In the genomic region with DNA sequence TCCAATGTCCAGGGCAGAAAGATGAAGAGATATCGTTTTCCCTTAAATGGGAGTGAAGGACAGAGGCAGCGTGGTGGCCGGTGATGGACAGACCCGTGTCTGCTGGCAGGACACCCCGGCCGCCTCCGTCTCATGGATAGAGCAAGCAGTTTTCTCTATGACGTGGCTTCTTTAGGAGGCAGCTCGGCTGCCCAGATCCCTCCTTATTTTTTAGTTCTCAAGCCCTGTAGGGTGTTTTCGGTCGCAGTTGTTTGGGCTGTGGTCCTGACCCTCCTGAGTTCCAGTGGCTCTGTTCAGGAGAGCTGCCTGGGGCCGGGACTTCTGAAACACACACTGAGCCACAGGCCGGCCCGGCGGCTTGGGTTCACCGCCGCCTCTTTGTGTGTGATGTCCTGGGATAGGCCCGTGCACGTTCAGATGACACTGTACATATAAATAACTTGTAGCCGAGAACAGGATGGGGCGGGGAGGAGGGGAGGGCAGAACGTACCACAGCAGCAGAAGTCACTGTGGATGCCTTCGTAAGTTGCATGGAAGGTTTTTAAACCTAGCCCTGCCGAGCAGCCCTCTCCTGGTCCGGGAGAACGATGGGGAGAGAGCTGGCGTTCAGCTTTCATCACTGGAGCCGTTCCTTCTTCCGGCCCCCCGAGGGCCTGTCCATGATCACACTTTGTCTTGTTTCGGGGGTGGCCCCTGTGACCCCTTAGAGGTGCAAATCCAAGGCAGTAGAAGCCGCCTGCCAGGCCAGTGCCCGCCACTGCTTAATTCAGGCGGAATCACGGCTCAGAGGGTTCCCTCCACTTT, we compare ENCODE assay signal across 8 cellular contexts.
DNase-seq lines count a peak whose midpoint lies in the region; ATAC-seq and TF ChIP-seq lines count a peak whose summit lies in the region.

No MANE protein-coding gene starts in this region.

- no peak overlapping the region for H3K4ac ChIP-seq in H9 (ENCODE audit: low read depth, low read length)

- DNase-seq in DND-41 (peak; percentile 82), H9 (no peak), mucosa of gallbladder (ENCODE audit: low spot score) (peak; percentile 48), type B pancreatic cell (ENCODE audit: extremely low spot score, unreplicated experiment) (no peak), 8988T (no peak), SHP77 treated with DMSO at 0.1 percent for 48 hours (lab: John Stamatoyannopoulos, UW) (no peak)
- DNase-seq in central memory CD8-positive, alpha-beta T cell (ENCODE audit: low spot score in 2 of 2) = no peak

- H3K9me3 Mint-ChIP-seq in H9 (no peaks in the 10 kb centered on the region), type B pancreatic cell (no peaks in the 10 kb centered on the region)
- no peaks in the 10 kb centered on the region for H3K9me3 Mint-ChIP-seq in T-helper 1 cell treated with Interleukin-12 subunit alpha and Interleukin-12 subunit beta and Interleukin-4 antibody, amounts not matched to agents 30 μg/mL and 1 μg/mL, for 36 hours
- no peaks in the 10 kb centered on the region for H3K9me3 Mint-ChIP-seq in central memory CD8-positive, alpha-beta T cell

- H3K4me1 Mint-ChIP-seq in H9 (peaks cover 23 to 38% of the 10 kb centered on the region in 2 experiments), type B pancreatic cell (ENCODE audit: unreplicated experiment) (peaks cover 32% of the 10 kb centered on the region)
- peaks cover 22% of the 10 kb centered on the region for H3K4me1 Mint-ChIP-seq in T-helper 1 cell treated with Interleukin-12 subunit alpha and Interleukin-12 subunit beta and Interleukin-4 antibody, amounts not matched to agents 30 μg/mL and 1 μg/mL, for 36 hours (ENCODE audit: low read depth)
- peaks cover 11% of the 10 kb centered on the region for H3K4me1 Mint-ChIP-seq in central memory CD8-positive, alpha-beta T cell

- H3K9ac ChIP-seq in DND-41 (ENCODE audit: low read depth, low read length) = peak overlapping the region; percentile 60
- H3K9ac ChIP-seq in H9 (ENCODE audit: extremely low read depth, insufficient read length, low read length) = no peak overlapping the region

- peaks cover 5% of the 10 kb centered on the region for H3K27me3 Mint-ChIP-seq in H9 (ENCODE audit: low read depth)
- H3K27me3 Mint-ChIP-seq in T-helper 1 cell treated with Interleukin-12 subunit alpha and Interleukin-12 subunit beta and Interleukin-4 antibody, amounts not matched to agents 30 μg/mL and 1 μg/mL, for 36 hours (ENCODE audit: low read depth) = no peaks in the 10 kb centered on the region
- H3K27me3 Mint-ChIP-seq in central memory CD8-positive, alpha-beta T cell = peaks cover 10% of the 10 kb centered on the region
- H3K27me3 Mint-ChIP-seq in type B pancreatic cell = peaks cover 4% of the 10 kb centered on the region

- H3K23me2 ChIP-seq in H9 (ENCODE audit: insufficient read length, low read depth, low read length, poor library complexity, severe bottlenecking) = no peaks in the 10 kb centered on the region

- no peak overlapping the region for H2BK120ac ChIP-seq in H9 (ENCODE audit: low read depth, low read length, poor library complexity, severe bottlenecking)

- H3T11ph ChIP-seq in H9 (ENCODE audit: low read length) = no peak overlapping the region

- WGBS in H9 (ENCODE audit: extremely low coverage, insufficient read length, low lambda C conversion rate) = no CpG with 5 or more reads among the region's 35 CpGs

- H3K4me1 ChIP-seq in DND-41 (ENCODE audit: insufficient read depth, low read length) = peaks cover 42% of the 10 kb centered on the region
- H3K4me1 ChIP-seq in H9 (ENCODE audit: insufficient read depth, low read length) = no peaks in the 10 kb centered on the region; the same call in 1 of the 2 replicates

- no peak overlapping the region; the same call in 1 of the 2 replicates for H3K14ac ChIP-seq in H9 (ENCODE audit: insufficient read depth, low read length)

- H3K4me3 ChIP-seq in DND-41 (ENCODE audit: low read depth in 1 of 2, low read length in 2 of 2) = peak overlapping the region in 1 of 2 experiments; percentile 54; a peak in 3 of 4 replicates

- no peak overlapping the region for H2BK20ac ChIP-seq in H9 (ENCODE audit: low read depth, low read length, poor library complexity, severe bottlenecking)

- no peak overlapping the region for H4K5ac ChIP-seq in H9 (ENCODE audit: insufficient read length, low read depth, low read length)

- H3K79me2 ChIP-seq in DND-41 (ENCODE audit: insufficient read depth, low read length) (no peaks in the 10 kb centered on the region), H9 (ENCODE audit: insufficient read depth, low read length) (no peaks in the 10 kb centered on the region)

- no peak overlapping the region for H3K56ac ChIP-seq in H9 (ENCODE audit: insufficient read length, low read depth, low read length)

- peak; percentile 68 for ATAC-seq in DND-41 (ENCODE audit: insufficient read depth, low read depth)
- peak; percentile 58 for ATAC-seq in central memory CD8-positive, alpha-beta T cell (replicated peaks; ENCODE audit: extremely low read depth, poor library complexity, severe bottlenecking)

- no peak overlapping the region; a peak in 1 of 7 replicates for H3K27ac Mint-ChIP-seq in H9
- peak overlapping the region; percentile 96 for H3K27ac Mint-ChIP-seq in T-helper 1 cell treated with Interleukin-12 subunit alpha and Interleukin-12 subunit beta and Interleukin-4 antibody, amounts not matched to agents 30 μg/mL and 1 μg/mL, for 36 hours
- peak overlapping the region; percentile 86 for H3K27ac Mint-ChIP-seq in central memory CD8-positive, alpha-beta T cell (ENCODE audit: low read depth)
- H3K27ac Mint-ChIP-seq in type B pancreatic cell = peak overlapping the region; percentile 76

- no peaks in the 10 kb centered on the region for H3K36me3 ChIP-seq in DND-41 (ENCODE audit: insufficient read depth, low read length)

- H2AFZ ChIP-seq in DND-41 (ENCODE audit: low read depth, low read length) = peak overlapping the region; percentile 76
- no peak overlapping the region for H2AFZ ChIP-seq in H9 (ENCODE audit: low read length)

- TF ChIP-seq CTCF in DND-41 (IDR thresholded peaks at IDR 0.05; ENCODE audit: borderline replicate concordance, extremely low read depth, low read length, poor library complexity, severe bottlenecking) (no peak), H9 (conservative IDR thresholded peaks at IDR 0.05) (no peak), type B pancreatic cell (conservative IDR thresholded peaks at IDR 0.05) (no peak)

- H3K27me3 ChIP-seq in DND-41 (ENCODE audit: insufficient read depth, low read length, poor library complexity) (no peaks in the 10 kb centered on the region), H9 (ENCODE audit: insufficient read depth, low read length) (no peaks in the 10 kb centered on the region)

- H4K91ac ChIP-seq in H9 (ENCODE audit: insufficient read length, low read depth, low read length) = no peak overlapping the region

- H3K27ac ChIP-seq in DND-41 (ENCODE audit: low read length) (peak overlapping the region; percentile 81), H9 (ENCODE audit: insufficient read length, low read depth, low read length) (no peak overlapping the region)

- H3K23ac ChIP-seq in H9 (ENCODE audit: insufficient read length, low read depth, low read length) = no peak overlapping the region

- no peak overlapping the region for H2BK15ac ChIP-seq in H9 (ENCODE audit: low read depth, low read length)

- H2BK5ac ChIP-seq in H9 (ENCODE audit: insufficient read length, low read length) = no peak overlapping the region

- no peak overlapping the region for H2AK5ac ChIP-seq in H9 (ENCODE audit: insufficient read length, low read length)

- H3K36me3 Mint-ChIP-seq in H9 (ENCODE audit: insufficient read depth in 1 of 3, low read depth in 3 of 3) = no peaks in the 10 kb centered on the region; a peak in 1 of 7 replicates
- no peaks in the 10 kb centered on the region for H3K36me3 Mint-ChIP-seq in T-helper 1 cell treated with Interleukin-12 subunit alpha and Interleukin-12 subunit beta and Interleukin-4 antibody, amounts not matched to agents 30 μg/mL and 1 μg/mL, for 36 hours (ENCODE audit: low read depth)
- H3K36me3 Mint-ChIP-seq in central memory CD8-positive, alpha-beta T cell (ENCODE audit: insufficient read depth) = peaks cover 5% of the 10 kb centered on the region
- H3K36me3 Mint-ChIP-seq in type B pancreatic cell = no peaks in the 10 kb centered on the region

- peak overlapping the region; percentile 75 for H3K4me2 ChIP-seq in DND-41 (ENCODE audit: insufficient read depth, low read length)
- H3K4me2 ChIP-seq in H9 (ENCODE audit: insufficient read depth, insufficient read length, low read length) = no peak overlapping the region

- peak overlapping the region in 1 of 2 experiments; percentile 48; a peak in 1 of 5 replicates for H3K4me3 Mint-ChIP-seq in H9
- H3K4me3 Mint-ChIP-seq in T-helper 1 cell treated with Interleukin-12 subunit alpha and Interleukin-12 subunit beta and Interleukin-4 antibody, amounts not matched to agents 30 μg/mL and 1 μg/mL, for 36 hours = peak overlapping the region; percentile 78
- peak overlapping the region; percentile 70 for H3K4me3 Mint-ChIP-seq in central memory CD8-positive, alpha-beta T cell
- H3K4me3 Mint-ChIP-seq in type B pancreatic cell = peak overlapping the region; percentile 61

- H3K9me3 ChIP-seq in DND-41 (ENCODE audit: insufficient read depth, low read length, severe bottlenecking) (no peaks in the 10 kb centered on the region), H9 (ENCODE audit: control insufficient read depth, low read depth, low read length) (no peaks in the 10 kb centered on the region)

- no peaks in the 10 kb centered on the region for H3K79me1 ChIP-seq in H9 (ENCODE audit: insufficient read depth, low read depth, low read length, poor library complexity, severe bottlenecking)

- no peaks in the 10 kb centered on the region for H4K20me1 ChIP-seq in DND-41 (ENCODE audit: insufficient read depth, low read length)
- H4K20me1 ChIP-seq in H9 (ENCODE audit: control insufficient read depth, insufficient read depth, insufficient read length) = no peaks in the 10 kb centered on the region

- no peak overlapping the region for H2BK12ac ChIP-seq in H9 (ENCODE audit: insufficient read length, low read depth, low read length)

- H4K8ac ChIP-seq in H9 (replicated peaks; ENCODE audit: insufficient read length, low read depth, low read length) = no peak overlapping the region

- H3K18ac ChIP-seq in H9 (ENCODE audit: insufficient read length, low read depth, low read length) = peak overlapping the region; percentile 27

Comparison
In these comparisons a context has a peak if more than half of its experiments do, and no peak if none do; other contexts are left out.
1. DNase-seq: peak in DND-41 (single experiment) and mucosa of gallbladder (single experiment); none in H9 (single experiment), central memory CD8-positive, alpha-beta T cell (0 of 2), type B pancreatic cell (single experiment), 8988T (single experiment) and SHP77 treated with DMSO at 0.1 percent for 48 hours (single experiment).
2. H3K27ac Mint-ChIP-seq: peak in T-helper 1 cell treated with Interleukin-12 subunit alpha and Interleukin-12 subunit beta and Interleukin-4 antibody, amounts not matched to agents 30 μg/mL and 1 μg/mL, for 36 hours (single experiment), central memory CD8-positive, alpha-beta T cell (single experiment) and type B pancreatic cell (single experiment); none in H9 (0 of 3).